Comparison of ENCODE assay signal across 1 cellular context in genomic region chr16:30775381-30776099, GRCh38.
TF ChIP-seq lines count a peak whose summit lies in the region.

No MANE protein-coding gene starts in this region.

TF ChIP-seq in HepG2, 621 proteins besides CTCF, POLR2A, EP300 and RAD21 (continued from another document and continues in another):
- TF ChIP-seq RNF219 (CRISPR knock-in tag; IDR thresholded peaks at IDR 0.05) (peak; percentile 90; the same call in 1 of the 2 replicates), PCBP1 (IDR thresholded peaks at IDR 0.05; ENCODE audit: borderline replicate concordance, low read depth, low read length) (no peak; the same call in 1 of the 2 replicates), ZBTB7B (CRISPR knock-in tag; IDR thresholded peaks at IDR 0.05) (peak; percentile 15; the same call in 1 of the 2 replicates), NBN (conservative IDR thresholded peaks at IDR 0.05) (no peak), HNF4G (IDR thresholded peaks at IDR 0.05; ENCODE audit: borderline replicate concordance, low read depth, low read length) (peak; percentile 74), HNF4G (CRISPR knock-in tag; IDR thresholded peaks at IDR 0.05; ENCODE audit: borderline replicate concordance, low read depth) (peak; percentile 74), ETV6 (CRISPR knock-in tag; conservative IDR thresholded peaks at IDR 0.05) (peak; percentile 63; the same call in 1 of the 2 replicates), FOSL1 (CRISPR knock-in tag; IDR thresholded peaks at IDR 0.05; ENCODE audit: borderline replicate concordance) (no peak; the same call in 1 of the 2 replicates), ZNF142 (CRISPR knock-in tag; IDR thresholded peaks at IDR 0.05) (peak; percentile 76), ZNF317 (CRISPR knock-in tag; IDR thresholded peaks at IDR 0.05) (peak; percentile 32; the same call in 1 of the 2 replicates), TEAD2 (CRISPR knock-in tag; IDR thresholded peaks at IDR 0.05) (no peak), ETS1 (CRISPR knock-in tag; IDR thresholded peaks at IDR 0.05) (no peak), MIER2 (CRISPR knock-in tag; IDR thresholded peaks at IDR 0.05) (0 out of 2 replicates have a peak, but pooled peaks have one; percentile 32), KMT2B (CRISPR knock-in tag; IDR thresholded peaks at IDR 0.05) (peak; percentile 76; the same call in 1 of the 2 replicates), YY1 (IDR thresholded peaks at IDR 0.05; ENCODE audit: insufficient read depth, insufficient replicate concordance, low read depth, low read length) (peak; percentile 90), TBL1XR1 (IDR thresholded peaks at IDR 0.05; ENCODE audit: borderline replicate concordance, low read length, partially characterized antibody) (peak; percentile 35), KLF16 (CRISPR knock-in tag; IDR thresholded peaks at IDR 0.05) (peak; percentile 76 to 94; a peak in 2 of 4 replicates), MLLT10 (CRISPR knock-in tag; IDR thresholded peaks at IDR 0.05) (no peak), ONECUT2 (CRISPR knock-in tag; IDR thresholded peaks at IDR 0.05) (no peak), REXO4 (CRISPR knock-in tag; IDR thresholded peaks at IDR 0.05; ENCODE audit: borderline replicate concordance) (peak; percentile 79; the same call in 1 of the 2 replicates), ZSCAN29 (CRISPR knock-in tag; conservative IDR thresholded peaks at IDR 0.05) (peak; percentile 43; the same call in 1 of the 2 replicates), MTA3 (CRISPR knock-in tag; IDR thresholded peaks at IDR 0.05) (no peak), ZNF691 (CRISPR knock-in tag; IDR thresholded peaks at IDR 0.05; ENCODE audit: borderline replicate concordance, low read depth) (no peak), PRDM4 (CRISPR knock-in tag; IDR thresholded peaks at IDR 0.05; ENCODE audit: borderline replicate concordance) (no peak), MED1 (CRISPR knock-in tag; IDR thresholded peaks at IDR 0.05) (peak; percentile 65), ZNF282 (IDR thresholded peaks at IDR 0.05; ENCODE audit: partially characterized antibody) (no peak), MLXIP (CRISPR knock-in tag; IDR thresholded peaks at IDR 0.05; ENCODE audit: borderline replicate concordance) (peak; percentile 51; the same call in 1 of the 2 replicates), ZNF687 (CRISPR knock-in tag; IDR thresholded peaks at IDR 0.05) (peak; percentile 98), TEAD3 (CRISPR knock-in tag; optimal IDR thresholded peaks at IDR 0.05; ENCODE audit: borderline replicate concordance) (no peak), KAT8 (CRISPR knock-in tag; IDR thresholded peaks at IDR 0.05) (peak; percentile 54; the same call in 1 of the 2 replicates), ELF3 (CRISPR knock-in tag; IDR thresholded peaks at IDR 0.05) (peak; percentile 80), ZNF639 (CRISPR knock-in tag; conservative IDR thresholded peaks at IDR 0.05) (no peak; the same call in 1 of the 2 replicates), XBP1 (CRISPR knock-in tag; IDR thresholded peaks at IDR 0.05) (no peak), TCF12 (IDR thresholded peaks at IDR 0.05) (no peak), TCF12 (CRISPR knock-in tag; IDR thresholded peaks at IDR 0.05) (0 out of 2 replicates have a peak, but pooled peaks have one; percentile 16), NFE2 (CRISPR knock-in tag; IDR thresholded peaks at IDR 0.05) (peak; percentile 47; the same call in 1 of the 2 replicates)
